8 cellular contexts compared by ENCODE assay signal in genomic region chr12:98397323-98398105, GRCh38.
DNase-seq lines count a peak whose midpoint lies in the region; ATAC-seq and TF ChIP-seq lines count a peak whose summit lies in the region.

No MANE protein-coding gene starts in this region.

- H3K79me2 ChIP-seq in Loucy (ENCODE audit: insufficient read depth, low read length), result no peaks in the 10 kb centered on the region
- no peaks in the 10 kb centered on the region for H3K79me2 ChIP-seq in osteoblast (ENCODE audit: insufficient read depth, low read length)

- H3K4me2 ChIP-seq in Loucy (ENCODE audit: low read depth, low read length, poor library complexity, severe bottlenecking) (peak overlapping the region; percentile 62), osteoblast (ENCODE audit: insufficient read depth, low read length) (peak overlapping the region; percentile 100)

- H3K27ac ChIP-seq in SJCRH30 (peak overlapping the region; percentile 8; the same call in 1 of the 2 replicates), osteoblast (ENCODE audit: low read depth, low read length) (no peak overlapping the region), thoracic aorta (no peak overlapping the region)

- H2AFZ ChIP-seq in Loucy (ENCODE audit: low read length) (peak overlapping the region; percentile 60), osteoblast (ENCODE audit: low read length) (peak overlapping the region; percentile 96)

- TF ChIP-seq CTCF in Loucy (conservative IDR thresholded peaks at IDR 0.05; ENCODE audit: low read length) (peak; percentile 91), osteoblast (IDR thresholded peaks at IDR 0.05; ENCODE audit: extremely low read depth, low read depth, low read length) (peak; percentile 89), thoracic aorta (IDR thresholded peaks at IDR 0.05) (peak; percentile 86)

- H4K20me1 ChIP-seq in Loucy (ENCODE audit: insufficient read depth, low read length, poor library complexity, severe bottlenecking), result no peaks in the 10 kb centered on the region
- H4K20me1 ChIP-seq in osteoblast (ENCODE audit: insufficient read depth, low read length), result no peaks in the 10 kb centered on the region

- peak; percentile 96 for ATAC-seq in thoracic aorta (ENCODE audit: insufficient number of reproducible peaks, low FRiP score, low read depth)

- H3K4me3 ChIP-seq in Loucy (ENCODE audit: low read length, poor library complexity, severe bottlenecking) (peak overlapping the region; percentile 71), SJCRH30 (peak overlapping the region; percentile 50), osteoblast (ENCODE audit: insufficient read depth, low read length) (peak overlapping the region; percentile 77), thoracic aorta (peak overlapping the region; percentile 64)

- no peaks in the 10 kb centered on the region for H3K9me2 ChIP-seq in Loucy (replicated peaks; ENCODE audit: low read depth, low read length)

- H3K9ac ChIP-seq in Loucy (ENCODE audit: low read depth, low read length, poor library complexity, severe bottlenecking), result peak overlapping the region; percentile 45

- H3K4me1 ChIP-seq in Loucy (ENCODE audit: insufficient read depth, low read length, poor library complexity, severe bottlenecking), result peaks cover 72% of the 10 kb centered on the region
- H3K4me1 ChIP-seq in SJCRH30, result peaks cover 19% of the 10 kb centered on the region
- peaks cover 8% of the 10 kb centered on the region for H3K4me1 ChIP-seq in osteoblast (ENCODE audit: insufficient read depth, low read length)
- H3K4me1 ChIP-seq in thoracic aorta (ENCODE audit: control insufficient read depth in 1 of 2, low read depth in 2 of 2), result peaks cover 0 to 8% of the 10 kb centered on the region in 2 donors

- no peaks in the 10 kb centered on the region for H3K9me3 ChIP-seq in Loucy (ENCODE audit: insufficient read depth, low read depth, low read length)
- H3K9me3 ChIP-seq in SJCRH30 (replicated peaks), result no peaks in the 10 kb centered on the region
- no peaks in the 10 kb centered on the region for H3K9me3 ChIP-seq in osteoblast (ENCODE audit: low read depth, low read length)
- H3K9me3 ChIP-seq in thoracic aorta, result no peaks in the 10 kb centered on the region

- no peaks in the 10 kb centered on the region for H3F3A ChIP-seq in Loucy (ENCODE audit: low read depth)

- peak; percentile 39 for DNase-seq in GF-D8 (lab: John Stamatoyannopoulos, UW)
- DNase-seq in HCEC 1CT, result peak; percentile 63
- DNase-seq in SJCRH30, result peak; percentile 70 to 87
- DNase-seq in activated naive CD4-positive, alpha-beta T cell treated with Interleukin-2 at 50 U/mL for 16 hours, result peak; percentile 84
- DNase-seq in glomerular endothelial cell (ENCODE audit: extremely low read depth, low read depth, low spot score), result peak; percentile 68
- DNase-seq in osteoblast (ENCODE audit: insufficient read length, low spot score, missing footprints), result peak; percentile 85
- DNase-seq in thoracic aorta (ENCODE audit: low spot score), result no peak

- H3K36me3 ChIP-seq in Loucy (ENCODE audit: insufficient read depth, low read length) (no peaks in the 10 kb centered on the region), SJCRH30 (no peaks in the 10 kb centered on the region), osteoblast (ENCODE audit: insufficient read depth, low read length) (no peaks in the 10 kb centered on the region), thoracic aorta (no peaks in the 10 kb centered on the region)

- H3K27me3 ChIP-seq in Loucy (ENCODE audit: insufficient read depth, low read length, poor library complexity, severe bottlenecking) (no peaks in the 10 kb centered on the region), SJCRH30 (no peaks in the 10 kb centered on the region), osteoblast (ENCODE audit: insufficient read depth, low read length) (no peaks in the 10 kb centered on the region), thoracic aorta (replicated peaks; ENCODE audit: insufficient read depth) (no peaks in the 10 kb centered on the region)
